ENCODE assay signal across 8 cellular contexts in genomic region chr4:100823066-100823992, GRCh38.
DNase-seq lines count a peak whose midpoint lies in the region; ATAC-seq lines count a peak whose summit lies in the region.

No MANE protein-coding gene starts in this region.

- peak; percentile 80 for ATAC-seq in HG02973 (IDR thresholded peaks at IDR 0.05; ENCODE audit: unreplicated experiment)

- peak; percentile 1 to 9 for DNase-seq in stimulated activated CD8-positive, alpha-beta memory T cell treated with anti-CD3 and anti-CD28 coated beads, Interleukin-15, amount 100 ng/mL, for 48 hours (ENCODE audit: low read depth in 2 of 2)
- DNase-seq in stimulated activated CD8-positive, alpha-beta memory T cell treated with anti-CD3 and anti-CD28 coated beads, Interleukin-4, amount 100 ng/mL, for 48 hours, result no peak
- DNase-seq in activated CD4-positive, alpha-beta T cell treated with anti-CD3 and anti-CD28 coated beads, Interleukin-2, amount 50 U/mL, for 48 hours, result peak; percentile 12 to 31
- DNase-seq in NCI-H2227 (lab: John Stamatoyannopoulos, UW; ENCODE audit: unreplicated experiment) (no peak), DMS79 treated with DMSO at 0.1 percent for 48 hours (lab: John Stamatoyannopoulos, UW) (no peak), DMS 273 treated with DMSO at 0.1 percent for 48 hours (lab: John Stamatoyannopoulos, UW) (no peak), NCI-H446 (lab: John Stamatoyannopoulos, UW) (no peak)

Comparison
In these comparisons a context has a peak if more than half of its experiments do, and no peak if none do; other contexts are left out.
1. DNase-seq: peak in stimulated activated CD8-positive, alpha-beta memory T cell treated with anti-CD3 and anti-CD28 coated beads, Interleukin-15, amount 100 ng/mL, for 48 hours (2 of 2) and activated CD4-positive, alpha-beta T cell treated with anti-CD3 and anti-CD28 coated beads, Interleukin-2, amount 50 U/mL, for 48 hours (2 of 2); none in stimulated activated CD8-positive, alpha-beta memory T cell treated with anti-CD3 and anti-CD28 coated beads, Interleukin-4, amount 100 ng/mL, for 48 hours (single experiment), NCI-H2227 (single experiment), DMS79 treated with DMSO at 0.1 percent for 48 hours (single experiment), DMS 273 treated with DMSO at 0.1 percent for 48 hours (single experiment) and NCI-H446 (0 of 2).